1 cellular context compared by ENCODE assay signal in the genomic region with DNA sequence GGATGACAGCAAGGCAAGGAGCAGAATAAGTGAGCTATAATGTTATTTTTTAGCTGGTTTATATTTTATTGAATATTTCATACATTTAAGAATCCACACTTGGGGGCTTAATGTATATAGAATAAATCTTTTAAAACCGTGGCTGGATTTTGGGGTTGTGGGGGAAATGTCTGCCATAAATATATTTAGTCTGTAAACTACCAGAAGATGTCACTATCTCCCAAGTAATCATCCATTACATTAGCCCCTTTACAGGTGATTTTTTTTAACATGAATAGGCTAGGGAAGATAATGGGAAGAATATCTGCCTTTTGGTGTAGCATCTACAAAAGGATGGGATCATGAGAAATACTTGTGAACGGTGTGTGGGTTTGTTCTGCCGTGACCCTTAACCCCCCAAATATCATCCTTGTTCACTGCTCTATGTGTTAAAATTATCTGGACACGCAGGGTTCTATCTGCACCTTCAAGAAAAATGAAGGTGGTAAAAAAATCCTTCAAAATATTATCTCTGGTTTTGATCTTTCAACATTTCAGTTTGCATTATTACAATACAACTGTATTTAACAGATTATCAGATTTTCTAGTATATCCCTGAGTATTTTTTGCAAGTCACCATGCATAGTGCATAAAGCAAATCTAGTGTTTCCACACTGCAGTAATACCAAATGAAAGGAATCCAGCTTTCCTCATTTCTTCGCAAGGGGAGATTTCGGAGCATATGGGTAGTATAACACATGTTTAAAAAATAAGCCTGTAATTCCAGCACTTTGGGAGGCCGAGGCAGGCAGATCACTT.
TF ChIP-seq lines count a peak whose summit lies in the region.

No MANE protein-coding gene starts in this region.

TF ChIP-seq in SK-N-SH, 30 proteins besides CTCF, POLR2A, EP300 and RAD21:
- TF ChIP-seq RXRA (IDR thresholded peaks at IDR 0.05; ENCODE audit: borderline replicate concordance, low read depth) (no peak), SMC3 (IDR thresholded peaks at IDR 0.05; ENCODE audit: low read depth, low read length) (peak; percentile 61)
- TF ChIP-seq, protein P1, sequence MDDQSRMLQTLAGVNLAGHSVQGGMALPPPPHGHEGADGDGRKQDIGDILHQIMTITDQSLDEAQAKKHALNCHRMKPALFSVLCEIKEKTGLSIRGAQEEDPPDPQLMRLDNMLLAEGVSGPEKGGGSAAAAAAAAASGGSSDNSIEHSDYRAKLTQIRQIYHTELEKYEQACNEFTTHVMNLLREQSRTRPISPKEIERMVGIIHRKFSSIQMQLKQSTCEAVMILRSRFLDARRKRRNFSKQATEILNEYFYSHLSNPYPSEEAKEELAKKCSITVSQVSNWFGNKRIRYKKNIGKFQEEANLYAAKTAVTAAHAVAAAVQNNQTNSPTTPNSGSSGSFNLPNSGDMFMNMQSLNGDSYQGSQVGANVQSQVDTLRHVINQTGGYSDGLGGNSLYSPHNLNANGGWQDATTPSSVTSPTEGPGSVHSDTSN (IDR thresholded peaks at IDR 0.05), result no peak
TF ChIP-seq in SK-N-SH: peak in this region for 1.
